ENCODE assay signal across 8 cellular contexts in genomic region chr11:8533332-8533731, GRCh38.
A peak's percentile ranks its signal among the peaks of the same experiment; 100 is the strongest.
DNase-seq lines count a peak whose midpoint lies in the region; ATAC-seq and TF ChIP-seq lines count a peak whose summit lies in the region.

No MANE protein-coding gene starts in this region.

- no peaks in the 10 kb centered on the region for H3F3A ChIP-seq in MM.1S (ENCODE audit: insufficient read depth, low read length)

- H3K9me3 ChIP-seq in MM.1S (replicated peaks; ENCODE audit: insufficient read depth, low read length), result no peaks in the 10 kb centered on the region

- H3K27me3 ChIP-seq in MM.1S (replicated peaks; ENCODE audit: insufficient read depth, low read length), result no peaks in the 10 kb centered on the region

- H3K4me2 ChIP-seq in MM.1S (ENCODE audit: low read depth, low read length), result no peak overlapping the region

- H4K20me1 ChIP-seq in MM.1S (ENCODE audit: insufficient read depth, low read length), result no peaks in the 10 kb centered on the region

- H3K9ac ChIP-seq in MM.1S (ENCODE audit: low read length), result no peak overlapping the region

- H3K27ac ChIP-seq in MM.1S (ENCODE audit: low read length), result no peak overlapping the region

- H3K36me3 ChIP-seq in MM.1S (replicated peaks; ENCODE audit: insufficient read depth, low read length), result no peaks in the 10 kb centered on the region

- TF ChIP-seq CTCF in MM.1S (IDR thresholded peaks at IDR 0.05; ENCODE audit: low read length), result no peak

- DNase-seq in germinal center (ENCODE audit: low spot score), result peak; percentile 25
- no peak for DNase-seq in erythroblast (lab: John Stamatoyannopoulos, UW)
- no peak for DNase-seq in midbrain (lab: John Stamatoyannopoulos, UW)
- no peak for DNase-seq in MM.1S

- H3K9me2 ChIP-seq in MM.1S (replicated peaks; ENCODE audit: insufficient read depth, low read length), result no peaks in the 10 kb centered on the region

- no peak overlapping the region for H3K4me3 ChIP-seq in MM.1S (ENCODE audit: low read length)

- no peak for TF ChIP-seq POLR2A in GM18505 (IDR thresholded peaks at IDR 0.05; ENCODE audit: borderline replicate concordance, extremely low read depth, insufficient read depth, insufficient read length)
- TF ChIP-seq POLR2A in erythroblast (IDR thresholded peaks at IDR 0.05; ENCODE audit: low read length), result no peak

- peaks cover 15% of the 10 kb centered on the region for H3K4me1 ChIP-seq in MM.1S (ENCODE audit: low read length)

- H2AFZ ChIP-seq in MM.1S (ENCODE audit: low read length), result no peak overlapping the region

- ATAC-seq in GM18505 (IDR thresholded peaks at IDR 0.05; ENCODE audit: unreplicated experiment) (peak; percentile 84), GM21526 (IDR thresholded peaks at IDR 0.05; ENCODE audit: low FRiP score, unreplicated experiment) (peak; percentile 57), HG03442 (IDR thresholded peaks at IDR 0.05; ENCODE audit: unreplicated experiment) (peak; percentile 86), HG03439 (IDR thresholded peaks at IDR 0.05; ENCODE audit: unreplicated experiment) (no peak)

- H3K79me2 ChIP-seq in MM.1S (ENCODE audit: low read length), result no peaks in the 10 kb centered on the region
